In the genomic region with DNA sequence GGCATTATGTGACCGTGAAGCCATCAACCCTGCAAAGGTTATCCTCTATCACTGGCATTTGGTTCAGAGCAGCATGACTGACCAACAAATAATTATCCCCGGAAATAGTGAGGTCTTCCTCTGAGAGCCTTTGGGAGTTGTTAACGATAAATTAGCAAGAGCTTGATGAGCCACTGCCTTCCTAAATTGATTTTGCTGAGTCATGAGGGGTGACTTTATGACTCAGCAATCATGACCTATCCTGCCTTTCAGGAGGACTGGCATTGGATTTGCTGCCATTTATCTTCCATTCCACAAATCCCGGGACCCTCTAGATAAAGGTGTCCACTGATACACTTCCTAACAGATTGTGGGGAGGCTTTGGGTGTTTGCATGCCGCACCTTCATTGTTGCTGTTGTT, we compare ENCODE assay signal across 20 cellular contexts.
"Had no signal": no experiment of that assay in that cellular context is flagged by ENCODE, and none has a peak within 500 bp of the region (broad histone marks: within the 10 kb centered on the region; RNA-seq: fewer than 3 reads in every experiment).

No MANE protein-coding gene starts in this region.

- ATAC-seq: activated naive CD8-positive, alpha-beta T cell treated with anti-CD3 and anti-CD28 coated beads, Interleukin-2, amount 50 U/mL, for 24 hours; activated T-cell treated with anti-CD3 and anti-CD28 coated beads, Interleukin-2, amount 50 U/mL, for 72 hours; foreskin keratinocyte; left ventricle myocardium superior; natural killer cell treated with Interleukin-12 subunit alpha and Interleukin-12 subunit beta and Interleukin-15 and Interleukin-18, amount 100 ng/mL, for 72 hours; pancreas; psoas muscle; right cardiac atrium; stimulated activated effector memory CD8-positive, alpha-beta T cell treated with anti-CD3 and anti-CD28 coated beads, Interleukin-12 subunit alpha, Interleukin-12 subunit beta, amount 100 ng/mL, for 72 hours; stimulated activated naive CD8-positive, alpha-beta T cell treated with anti-CD3 and anti-CD28 coated beads, Interleukin-15, amount 100 ng/mL, for 72 hours; T-helper 17 cell had no signal

- DNase-seq: activated CD4-positive, alpha-beta memory T cell treated with anti-CD3 and anti-CD28 coated beads for 36 hours; activated CD4-positive, alpha-beta T cell treated with anti-CD3 and anti-CD28 coated beads for 48 hours; activated CD4-positive, CD25-positive, alpha-beta regulatory T cell; activated effector memory CD4-positive, alpha-beta T cell treated with anti-CD3 and anti-CD28 coated beads, Interleukin-2, amount 50 U/mL, for 16 hours; activated naive CD4-positive, alpha-beta T cell treated with anti-CD3 and anti-CD28 coated beads, Interleukin-2, amount 10 ng/mL, durations not matched to agents 7 days and 5 days; activated naive CD8-positive, alpha-beta T cell treated with anti-CD3 and anti-CD28 coated beads, Interleukin-2, amount 50 U/mL, for 24 hours; activated T-cell treated with anti-CD3 and anti-CD28 coated beads, Interleukin-2, amount 50 U/mL, for 72 hours; foreskin keratinocyte; left ventricle myocardium superior; pancreas; psoas muscle; right cardiac atrium; small intestine; stimulated activated CD4-positive, alpha-beta T cell treated with anti-CD3 and anti-CD28 coated beads, Interleukin-2, amount 100 ng/mL, for 24 hours; stimulated activated naive CD8-positive, alpha-beta T cell treated with anti-CD3 and anti-CD28 coated beads, Interleukin-15, amount 100 ng/mL, for 72 hours; T-helper 17 cell; tibial artery had no signal

- H3K4me2 ChIP-seq: hepatocyte had no signal

- H3K27ac ChIP-seq: foreskin keratinocyte, hepatocyte, pancreas, psoas muscle, tibial artery had no signal

- H3K9me3 ChIP-seq: pancreas, psoas muscle, tibial artery had no signal

- H3K4me1 ChIP-seq: pancreas, psoas muscle had no signal

- H3K27me3 Mint-ChIP-seq: activated naive CD4-positive, alpha-beta T cell treated with anti-CD3 and anti-CD28 coated beads, Interleukin-2, amount 10 ng/mL, durations not matched to agents 7 days and 5 days; activated naive CD8-positive, alpha-beta T cell treated with anti-CD3 and anti-CD28 coated beads, Interleukin-2, amount 50 U/mL, for 24 hours; natural killer cell treated with Interleukin-12 subunit alpha and Interleukin-12 subunit beta and Interleukin-15 and Interleukin-18, amount 100 ng/mL, for 72 hours; stimulated activated naive CD8-positive, alpha-beta T cell treated with anti-CD3 and anti-CD28 coated beads, Interleukin-15, amount 100 ng/mL, for 72 hours had no signal

- H3K36me3 Mint-ChIP-seq: activated CD4-positive, alpha-beta memory T cell treated with anti-CD3 and anti-CD28 coated beads for 36 hours; activated naive CD4-positive, alpha-beta T cell treated with anti-CD3 and anti-CD28 coated beads, Interleukin-2, amount 10 ng/mL, durations not matched to agents 7 days and 5 days; natural killer cell treated with Interleukin-12 subunit alpha and Interleukin-12 subunit beta and Interleukin-15 and Interleukin-18, amount 100 ng/mL, for 72 hours; stimulated activated effector memory CD8-positive, alpha-beta T cell treated with anti-CD3 and anti-CD28 coated beads, Interleukin-12 subunit alpha, Interleukin-12 subunit beta, amount 100 ng/mL, for 72 hours had no signal

- H3K4me3 ChIP-seq: hepatocyte, pancreas, psoas muscle, tibial artery had no signal

- H3K9me3 Mint-ChIP-seq: activated CD4-positive, alpha-beta memory T cell treated with anti-CD3 and anti-CD28 coated beads for 36 hours; activated naive CD4-positive, alpha-beta T cell treated with anti-CD3 and anti-CD28 coated beads, Interleukin-2, amount 10 ng/mL, durations not matched to agents 7 days and 5 days; activated naive CD8-positive, alpha-beta T cell treated with anti-CD3 and anti-CD28 coated beads, Interleukin-2, amount 50 U/mL, for 24 hours; activated T-cell treated with anti-CD3 and anti-CD28 coated beads, Interleukin-2, amount 50 U/mL, for 72 hours; natural killer cell treated with Interleukin-12 subunit alpha and Interleukin-12 subunit beta and Interleukin-15 and Interleukin-18, amount 100 ng/mL, for 72 hours had no signal

- H3K4me3 Mint-ChIP-seq: activated CD4-positive, alpha-beta memory T cell treated with anti-CD3 and anti-CD28 coated beads for 36 hours; activated naive CD4-positive, alpha-beta T cell treated with anti-CD3 and anti-CD28 coated beads, Interleukin-2, amount 10 ng/mL, durations not matched to agents 7 days and 5 days; activated naive CD8-positive, alpha-beta T cell treated with anti-CD3 and anti-CD28 coated beads, Interleukin-2, amount 50 U/mL, for 24 hours; activated T-cell treated with anti-CD3 and anti-CD28 coated beads, Interleukin-2, amount 50 U/mL, for 72 hours; natural killer cell treated with Interleukin-12 subunit alpha and Interleukin-12 subunit beta and Interleukin-15 and Interleukin-18, amount 100 ng/mL, for 72 hours; stimulated activated effector memory CD8-positive, alpha-beta T cell treated with anti-CD3 and anti-CD28 coated beads, Interleukin-12 subunit alpha, Interleukin-12 subunit beta, amount 100 ng/mL, for 72 hours; stimulated activated naive CD8-positive, alpha-beta T cell treated with anti-CD3 and anti-CD28 coated beads, Interleukin-15, amount 100 ng/mL, for 72 hours; T-helper 17 cell had no signal

- H2AFZ ChIP-seq: hepatocyte had no signal

- H3K4me1 Mint-ChIP-seq: activated naive CD4-positive, alpha-beta T cell treated with anti-CD3 and anti-CD28 coated beads, Interleukin-2, amount 10 ng/mL, durations not matched to agents 7 days and 5 days; activated naive CD8-positive, alpha-beta T cell treated with anti-CD3 and anti-CD28 coated beads, Interleukin-2, amount 50 U/mL, for 24 hours; stimulated activated effector memory CD8-positive, alpha-beta T cell treated with anti-CD3 and anti-CD28 coated beads, Interleukin-12 subunit alpha, Interleukin-12 subunit beta, amount 100 ng/mL, for 72 hours; stimulated activated naive CD8-positive, alpha-beta T cell treated with anti-CD3 and anti-CD28 coated beads, Interleukin-15, amount 100 ng/mL, for 72 hours; T-helper 17 cell had no signal

- H3K27me3 ChIP-seq: foreskin keratinocyte, hepatocyte, pancreas, tibial artery had no signal

- H3K27ac Mint-ChIP-seq: activated CD4-positive, alpha-beta memory T cell treated with anti-CD3 and anti-CD28 coated beads for 36 hours; activated naive CD4-positive, alpha-beta T cell treated with anti-CD3 and anti-CD28 coated beads, Interleukin-2, amount 10 ng/mL, durations not matched to agents 7 days and 5 days; activated naive CD8-positive, alpha-beta T cell treated with anti-CD3 and anti-CD28 coated beads, Interleukin-2, amount 50 U/mL, for 24 hours; activated T-cell treated with anti-CD3 and anti-CD28 coated beads, Interleukin-2, amount 50 U/mL, for 72 hours; natural killer cell treated with Interleukin-12 subunit alpha and Interleukin-12 subunit beta and Interleukin-15 and Interleukin-18, amount 100 ng/mL, for 72 hours; stimulated activated effector memory CD8-positive, alpha-beta T cell treated with anti-CD3 and anti-CD28 coated beads, Interleukin-12 subunit alpha, Interleukin-12 subunit beta, amount 100 ng/mL, for 72 hours; stimulated activated naive CD8-positive, alpha-beta T cell treated with anti-CD3 and anti-CD28 coated beads, Interleukin-15, amount 100 ng/mL, for 72 hours; T-helper 17 cell had no signal

- H3K36me3 ChIP-seq: pancreas, tibial artery had no signal
